Comparison of ENCODE assay signal across 22 cellular contexts in genomic region chr1:7824701-7825100, GRCh38. TPM values are rescaled to one million over a fixed set of nuclear protein-coding genes. Genes with fewer than 3 reads are reported as not detected.
DNase-seq lines count a peak whose midpoint lies in the region; ATAC-seq and TF ChIP-seq lines count a peak whose summit lies in the region.
"Had no signal": no experiment of that assay in that cellular context is flagged by ENCODE, and none has a peak within 500 bp of the region (broad histone marks: within the 10 kb centered on the region; RNA-seq: fewer than 3 reads in every experiment).

No MANE protein-coding gene starts in this region.

- no peak overlapping the region for H3K9ac ChIP-seq in neural progenitor cell
- H3K9ac ChIP-seq: BLaER1 treated with 17β-estradiol and CSF1 and Interleukin-3, amounts not matched to agents 10 nM and 100 nM had no signal

- no peak overlapping the region for H3K27ac ChIP-seq in neural progenitor cell
- H3K27ac ChIP-seq: A549; BLaER1 treated with 17β-estradiol and CSF1 and Interleukin-3, amounts not matched to agents 10 nM and 100 nM had no signal

- H3K4me2 ChIP-seq in neural progenitor cell: no peak overlapping the region
- H3K4me2 ChIP-seq: A549 had no signal

- peaks cover 6% of the 10 kb centered on the region for H3F3A ChIP-seq in neural progenitor cell (ENCODE audit: low read depth)

- peaks cover 9% of the 10 kb centered on the region for H3K4me1 ChIP-seq in neural progenitor cell
- H3K4me1 ChIP-seq: A549, BE2C had no signal

- H3K27me3 ChIP-seq in H7 (ENCODE audit: control insufficient read depth, insufficient read depth, low read length) (no peaks in the 10 kb centered on the region), neural progenitor cell (no peaks in the 10 kb centered on the region)
- H3K27me3 ChIP-seq: BE2C; BLaER1 treated with 17β-estradiol and CSF1 and Interleukin-3, amounts not matched to agents 10 nM and 100 nM had no signal

- H2AFZ ChIP-seq in neural progenitor cell (replicated peaks): no peak overlapping the region

- H3K27me3 Mint-ChIP-seq in neural progenitor cell (ENCODE audit: insufficient read depth, low read depth): no peaks in the 10 kb centered on the region
- H3K27me3 Mint-ChIP-seq: CD4-positive, alpha-beta T cell; CD8-positive, alpha-beta memory T cell had no signal

- H4K20me1 ChIP-seq in neural progenitor cell (ENCODE audit: low read depth): no peaks in the 10 kb centered on the region
- H4K20me1 ChIP-seq: BLaER1 treated with 17β-estradiol and CSF1 and Interleukin-3, amounts not matched to agents 10 nM and 100 nM had no signal

- ATAC-seq in GM21447 (IDR thresholded peaks at IDR 0.05; ENCODE audit: unreplicated experiment): no peak
- ATAC-seq in GM19467 (IDR thresholded peaks at IDR 0.05; ENCODE audit: unreplicated experiment): no peak
- ATAC-seq: A549 had no signal

- H3K36me3 ChIP-seq in H7 (replicated peaks; ENCODE audit: control insufficient read depth, insufficient read depth, low read length): no peaks in the 10 kb centered on the region; the same call in none of the 2 replicates
- no peaks in the 10 kb centered on the region for H3K36me3 ChIP-seq in neural progenitor cell
- H3K36me3 ChIP-seq: BE2C had no signal

- peak; percentile 10 for DNase-seq in NCI-H82 (lab: John Stamatoyannopoulos, UW)
- no peak for DNase-seq in NCI-H82 treated with DMSO at 0.1 percent for 48 hours (lab: John Stamatoyannopoulos, UW; ENCODE audit: unreplicated experiment)
- DNase-seq in H7: peak; percentile 19
- peak; percentile 49 for DNase-seq in neural progenitor cell (ENCODE audit: low spot score)
- no peak for DNase-seq in iPS-NIHi7 (ENCODE audit: extremely low spot score)
- DNase-seq: 8988T; ACHN; AML-193; BE2C; CD4-positive, alpha-beta T cell; CD8-positive, alpha-beta memory T cell; DMS 273 treated with DMSO at 0.1 percent for 48 hours; DMS79; EL; HFFc6 had no signal

- H3K4me1 Mint-ChIP-seq in neural progenitor cell: no peaks in the 10 kb centered on the region

- no peaks in the 10 kb centered on the region for H3K79me2 ChIP-seq in neural progenitor cell (ENCODE audit: low read depth)

- no peaks in the 10 kb centered on the region for H3K9me3 Mint-ChIP-seq in neural progenitor cell
- H3K9me3 Mint-ChIP-seq: CD14-positive monocyte; CD4-positive, alpha-beta T cell; CD8-positive, alpha-beta memory T cell; HFFc6 had no signal

- no peaks in the 10 kb centered on the region for H3K9me3 ChIP-seq in neural progenitor cell (ENCODE audit: low read depth)
- H3K9me3 ChIP-seq: A549, BE2C, HAP-1 had no signal

- H3K36me3 Mint-ChIP-seq in neural progenitor cell: peaks cover 10% of the 10 kb centered on the region

- no peak overlapping the region for H3K27ac Mint-ChIP-seq in neural progenitor cell
- H3K27ac Mint-ChIP-seq: CD14-positive monocyte; CD4-positive, alpha-beta T cell; CD8-positive, alpha-beta memory T cell; HFFc6 had no signal

- no peak overlapping the region for H3K4me3 ChIP-seq in H7 (ENCODE audit: insufficient read depth, low read depth, low read length)
- no peak overlapping the region for H3K4me3 ChIP-seq in neural progenitor cell
- H3K4me3 ChIP-seq: A549; BLaER1 treated with 17β-estradiol and CSF1 and Interleukin-3, amounts not matched to agents 10 nM and 100 nM; HAP-1 had no signal

- no peak overlapping the region for H3K4me3 Mint-ChIP-seq in neural progenitor cell
- H3K4me3 Mint-ChIP-seq: CD14-positive monocyte; CD4-positive, alpha-beta T cell; HFFc6 had no signal

- TF ChIP-seq CTCF in neural progenitor cell (IDR thresholded peaks at IDR 0.05): no peak

RNA-seq across cellular contexts. Expression of gene UTS2, which starts 28.2 kb away (rescaled TPM):
- total RNA-seq in H7 (2014; rRNA removed; shearing (Covaris generic)): 0.35 and 1.3 TPM in 2 replicates
- not detected in 2 replicates for total RNA-seq in neural progenitor cell (ENCODE audit: low replicate concordance)
- total RNA-seq: CD4-positive, alpha-beta T cell; H1; HFFc6 had no signal

RNA-seq across cellular contexts. Expression of gene PER3, which starts 40.6 kb away (rescaled TPM):
- 1.2 and 2.8 TPM in 2 replicates for total RNA-seq in H7 (2014; rRNA removed; shearing (Covaris generic))
- 3.6 and 6.1 TPM in 2 replicates for total RNA-seq in neural progenitor cell (ENCODE audit: low replicate concordance)

RNA-seq across cellular contexts. Expression of gene VAMP3, which starts 53.6 kb away (rescaled TPM):
- total RNA-seq in H7 (2014; rRNA removed; shearing (Covaris generic)): 69.0 and 78.4 TPM in 2 replicates
- 50.3 and 66.6 TPM in 2 replicates for total RNA-seq in neural progenitor cell (ENCODE audit: low replicate concordance)

Comparison
In these comparisons a context has a peak if more than half of its experiments do, and no peak if none do; other contexts are left out.
1. DNase-seq: peak in NCI-H82 (single experiment), H7 (single experiment) and neural progenitor cell (single experiment); none in NCI-H82 treated with DMSO at 0.1 percent for 48 hours (single experiment) and iPS-NIHi7 (single experiment).